ENCODE assay signal across 10 cellular contexts in the genomic region with DNA sequence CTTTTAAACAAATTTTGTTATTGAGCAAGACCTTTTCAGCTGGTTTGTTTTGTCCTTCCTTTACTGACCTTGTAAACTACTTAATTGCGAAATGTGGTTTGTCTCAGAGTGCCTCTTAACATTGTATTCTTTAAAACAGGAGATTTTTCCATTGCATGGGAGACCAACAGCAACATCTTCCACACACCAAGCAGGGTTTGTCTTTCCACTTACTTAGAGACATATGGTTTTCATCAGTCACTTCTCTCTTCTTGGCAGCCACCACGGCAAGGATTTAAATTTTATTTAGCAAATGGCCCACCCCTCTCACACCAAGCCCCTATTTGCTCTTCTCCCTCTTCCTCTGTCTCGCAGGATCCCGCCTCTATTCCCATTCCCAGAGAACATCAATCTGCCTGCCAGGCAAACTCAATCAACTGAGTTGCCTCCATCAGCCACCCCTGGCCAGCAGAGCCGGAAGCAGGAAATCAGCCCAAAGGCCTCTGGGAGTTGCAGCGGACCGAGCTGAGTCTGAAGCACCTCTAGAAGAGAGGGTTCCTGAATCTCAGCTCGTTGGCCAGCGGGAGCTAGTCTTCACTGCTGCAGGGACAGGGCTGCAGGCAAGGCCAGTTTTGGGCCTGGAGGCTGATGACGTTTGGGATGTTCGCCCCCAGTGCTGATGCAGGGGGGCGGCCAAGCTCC. TPM values are rescaled to one million over a fixed set of nuclear protein-coding genes. Genes with fewer than 3 reads are reported as not detected.
DNase-seq lines count a peak whose midpoint lies in the region; ATAC-seq and TF ChIP-seq lines count a peak whose summit lies in the region.
"Had no signal": no experiment of that assay in that cellular context is flagged by ENCODE, and none has a peak within 500 bp of the region (broad histone marks: within the 10 kb centered on the region; RNA-seq: fewer than 3 reads in every experiment).

No MANE protein-coding gene starts in this region.

- POLR2A ChIA-PET in BJ (lab: Charles Lee) = no interaction called here

- WGBS in gastroesophageal sphincter (ENCODE audit: low coverage in 1 of 2), 2 donors = 17 to 50% methylated on average over 4 to 5 of the region's 12 CpGs

- H3K36me3 Mint-ChIP-seq in activated T-cell treated with anti-CD3 and anti-CD28 coated beads, Interleukin-2, amount 50 U/mL, for 24 hours (ENCODE audit: low read depth) = no peaks in the 10 kb centered on the region

- H3K4me1 ChIP-seq in gastroesophageal sphincter (peaks cover 0 to 25% (median 0%) of the 10 kb centered on the region in 3 donors), gastrocnemius medialis (no peaks in the 10 kb centered on the region)
- H3K4me1 ChIP-seq: heart right ventricle had no signal

- H3K9me3 ChIP-seq in gastroesophageal sphincter (no peaks in the 10 kb centered on the region), gastrocnemius medialis (no peaks in the 10 kb centered on the region)
- H3K9me3 ChIP-seq: heart right ventricle had no signal

- CTCF ChIA-PET in BJ (lab: Yijun Ruan, JAX) = interaction anchor here (1.4 to 2.1 kb wide), 2 partner anchors 47 to 93 kb away, joined by 4 to 11 read pairs; no protein-coding TSS in a partner anchor

- DNase-seq in BJ (ENCODE audit: low read depth) (peak; percentile 66), gastrocnemius medialis (no peak), NCI-H510A treated with DMSO at 0.1 percent for 48 hours (lab: John Stamatoyannopoulos, UW) (no peak), OCI-M2 (lab: John Stamatoyannopoulos, UW; ENCODE audit: unreplicated experiment) (no peak), NCI-H345 (lab: John Stamatoyannopoulos, UW) (no peak)
- no peak for DNase-seq in activated T-cell treated with anti-CD3 and anti-CD28 coated beads, Interleukin-2, amount 50 U/mL, for 24 hours
- DNase-seq: heart right ventricle, NCI-H1436 treated with DMSO at 0.1 percent for 48 hours had no signal

- H3K36me3 ChIP-seq in BJ (ENCODE audit: control insufficient read depth, insufficient read depth, low read length) (no peaks in the 10 kb centered on the region), gastroesophageal sphincter (no peaks in the 10 kb centered on the region), gastrocnemius medialis (no peaks in the 10 kb centered on the region)
- H3K36me3 ChIP-seq: heart right ventricle had no signal

- no peak overlapping the region for H3K4me3 ChIP-seq in BJ (ENCODE audit: low read depth, low read length)
- H3K4me3 ChIP-seq in gastroesophageal sphincter = no peak overlapping the region
- H3K4me3 ChIP-seq in gastrocnemius medialis = no peak overlapping the region
- H3K4me3 ChIP-seq: heart right ventricle had no signal

- peaks cover 20% of the 10 kb centered on the region for H3K27me3 Mint-ChIP-seq in activated T-cell treated with anti-CD3 and anti-CD28 coated beads, Interleukin-2, amount 50 U/mL, for 24 hours

- TF ChIP-seq EP300 in gastroesophageal sphincter (IDR thresholded peaks at IDR 0.05) = no peak

- peak; percentile 55 for ATAC-seq in SK-N-SH treated with all-trans-retinoic acid at 6 μM for 48 hours
- peak; percentile 82 for ATAC-seq in gastroesophageal sphincter
- ATAC-seq in gastrocnemius medialis = peak; percentile 19 to 30

- intact Hi-C loops in gastrocnemius medialis (cut with DNase I; ENCODE audit: low total_unique reads) = no loop called here

- no peak overlapping the region for H3K27ac Mint-ChIP-seq in activated T-cell treated with anti-CD3 and anti-CD28 coated beads, Interleukin-2, amount 50 U/mL, for 24 hours

- H3K27ac ChIP-seq in gastroesophageal sphincter (peak overlapping the region in 3 of 4 donors; percentile 64 to 70 (median 65)), gastrocnemius medialis (peak overlapping the region in 2 of 4 donors; percentile 9 to 36)
- H3K27ac ChIP-seq: heart right ventricle had no signal

- H3K27me3 ChIP-seq in BJ (ENCODE audit: control insufficient read depth, insufficient read depth, low read length) (peaks cover 23% of the 10 kb centered on the region), gastroesophageal sphincter (no peaks in the 10 kb centered on the region), gastrocnemius medialis (peaks cover 0 to 7% (median 0%) of the 10 kb centered on the region in 3 donors)

- TF ChIP-seq POLR2A in gastroesophageal sphincter (IDR thresholded peaks at IDR 0.05) = no peak
- no peak for TF ChIP-seq POLR2A in gastrocnemius medialis (IDR thresholded peaks at IDR 0.05)

- TF ChIP-seq CTCF in BJ (IDR thresholded peaks at IDR 0.05; ENCODE audit: insufficient read depth, low read depth, low read length) (no peak), gastroesophageal sphincter (IDR thresholded peaks at IDR 0.05) (no peak), gastrocnemius medialis (IDR thresholded peaks at IDR 0.05 in 4 of 5, conservative IDR thresholded peaks at IDR 0.05 in 1 of 5) (no peak)

- H3K9me3 Mint-ChIP-seq in activated T-cell treated with anti-CD3 and anti-CD28 coated beads, Interleukin-2, amount 50 U/mL, for 24 hours = peaks cover 2% of the 10 kb centered on the region

- H3K4me3 Mint-ChIP-seq in activated T-cell treated with anti-CD3 and anti-CD28 coated beads, Interleukin-2, amount 50 U/mL, for 24 hours = no peak overlapping the region

- in situ Hi-C loops in gastrocnemius medialis (cut with MboI; ENCODE audit: low sequenced_read_pairs in 4 of 4) = no loop called here

- H3K4me1 Mint-ChIP-seq in activated T-cell treated with anti-CD3 and anti-CD28 coated beads, Interleukin-2, amount 50 U/mL, for 24 hours (ENCODE audit: low read depth) = no peaks in the 10 kb centered on the region

TF ChIP-seq in SK-N-SH treated with all-trans-retinoic acid at 6 μM for 48 hours, 23 proteins besides CTCF, POLR2A, EP300 and RAD21 (continues in another document):
- TF ChIP-seq ZNF70 (CRISPR knock-in tag; IDR thresholded peaks at IDR 0.05) (peak; percentile 73; the same call in 1 of the 2 replicates), OSR1 (CRISPR knock-in tag; IDR thresholded peaks at IDR 0.05) (no peak), ESRRG (CRISPR knock-in tag; IDR thresholded peaks at IDR 0.05) (no peak), GLIS3 (CRISPR knock-in tag; IDR thresholded peaks at IDR 0.05) (no peak), PPARA (CRISPR knock-in tag; IDR thresholded peaks at IDR 0.05; ENCODE audit: borderline replicate concordance) (peak; percentile 53; the same call in 1 of the 2 replicates), BACH2 (CRISPR knock-in tag; IDR thresholded peaks at IDR 0.05; ENCODE audit: borderline replicate concordance) (peak; percentile 77; the same call in 1 of the 2 replicates), ZFP3 (CRISPR knock-in tag; IDR thresholded peaks at IDR 0.05) (no peak), TOX (CRISPR knock-in tag; IDR thresholded peaks at IDR 0.05; ENCODE audit: borderline replicate concordance) (no peak), ARNTL (CRISPR knock-in tag; IDR thresholded peaks at IDR 0.05; ENCODE audit: borderline replicate concordance, low read depth) (no peak), TCF4 (CRISPR knock-in tag; IDR thresholded peaks at IDR 0.05; ENCODE audit: borderline replicate concordance) (peak; percentile 82), SNAI2 (CRISPR knock-in tag; IDR thresholded peaks at IDR 0.05) (peak; percentile 73; the same call in 1 of the 2 replicates)
- TF ChIP-seq, protein P1, sequence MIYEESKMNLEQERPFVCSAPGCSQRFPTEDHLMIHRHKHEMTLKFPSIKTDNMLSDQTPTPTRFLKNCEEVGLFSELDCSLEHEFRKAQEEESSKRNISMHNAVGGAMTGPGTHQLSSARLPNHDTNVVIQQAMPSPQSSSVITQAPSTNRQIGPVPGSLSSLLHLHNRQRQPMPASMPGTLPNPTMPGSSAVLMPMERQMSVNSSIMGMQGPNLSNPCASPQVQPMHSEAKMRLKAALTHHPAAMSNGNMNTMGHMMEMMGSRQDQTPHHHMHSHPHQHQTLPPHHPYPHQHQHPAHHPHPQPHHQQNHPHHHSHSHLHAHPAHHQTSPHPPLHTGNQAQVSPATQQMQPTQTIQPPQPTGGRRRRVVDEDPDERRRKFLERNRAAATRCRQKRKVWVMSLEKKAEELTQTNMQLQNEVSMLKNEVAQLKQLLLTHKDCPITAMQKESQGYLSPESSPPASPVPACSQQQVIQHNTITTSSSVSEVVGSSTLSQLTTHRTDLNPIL (CRISPR knock-in tag; IDR thresholded peaks at IDR 0.05; ENCODE audit: low read depth) = 0 out of 2 replicates have a peak, but pooled peaks have one; percentile 15
- TF ChIP-seq, protein P2, sequence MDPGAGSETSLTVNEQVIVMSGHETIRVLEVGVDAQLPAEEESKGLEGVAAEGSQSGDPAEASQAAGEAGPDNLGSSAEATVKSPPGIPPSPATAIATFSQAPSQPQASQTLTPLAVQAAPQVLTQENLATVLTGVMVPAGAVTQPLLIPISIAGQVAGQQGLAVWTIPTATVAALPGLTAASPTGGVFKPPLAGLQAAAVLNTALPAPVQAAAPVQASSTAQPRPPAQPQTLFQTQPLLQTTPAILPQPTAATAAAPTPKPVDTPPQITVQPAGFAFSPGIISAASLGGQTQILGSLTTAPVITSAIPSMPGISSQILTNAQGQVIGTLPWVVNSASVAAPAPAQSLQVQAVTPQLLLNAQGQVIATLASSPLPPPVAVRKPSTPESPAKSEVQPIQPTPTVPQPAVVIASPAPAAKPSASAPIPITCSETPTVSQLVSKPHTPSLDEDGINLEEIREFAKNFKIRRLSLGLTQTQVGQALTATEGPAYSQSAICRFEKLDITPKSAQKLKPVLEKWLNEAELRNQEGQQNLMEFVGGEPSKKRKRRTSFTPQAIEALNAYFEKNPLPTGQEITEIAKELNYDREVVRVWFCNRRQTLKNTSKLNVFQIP (CRISPR knock-in tag; IDR thresholded peaks at IDR 0.05; ENCODE audit: borderline replicate concordance, low read depth) = peak; percentile 59; the same call in 1 of the 2 replicates

RNA-seq across cellular contexts. Expression of a gene that starts 11.3 kb away (rescaled TPM):
- not detected in 2 replicates for polyA plus RNA-seq in BJ (2011; rRNA removed)
- not detected in 2 replicates for polyA minus RNA-seq in BJ (2011; rRNA and poly(A)+ RNA removed)
- total RNA-seq in gastroesophageal sphincter (not detected), gastrocnemius medialis (not detected)
- total RNA-seq: heart right ventricle had no signal
- polyA plus RNA-seq: heart right ventricle had no signal

RNA-seq across cellular contexts. Expression of a gene that starts 40.0 kb away (rescaled TPM):
- polyA plus RNA-seq in BJ (2011; rRNA removed) = 0.13 and 0.22 TPM in 2 replicates
- polyA minus RNA-seq in BJ (2011; rRNA and poly(A)+ RNA removed) = 0.10 and 0.19 TPM in 2 replicates
- total RNA-seq in gastroesophageal sphincter (10 to 100 TPM in 2 of 4 donors, 1 to 10 TPM in 2; 2.0 to 13.9 (median 9.8) TPM), gastrocnemius medialis (10 to 100 TPM in 1 of 4 donors, 1 to 10 TPM in 1, under 1 TPM in 2; 0.80 to 11.6 (median 1.2) TPM)

Comparison
In these comparisons a context has a peak if more than half of its experiments do, and no peak if none do; other contexts are left out.
1. ATAC-seq: peak in every context shown above with its lines; median percentile 82 in gastroesophageal sphincter; 55 in SK-N-SH treated with all-trans-retinoic acid at 6 μM for 48 hours; 24 in gastrocnemius medialis.